Comparison of ENCODE assay signal across 9 cellular contexts in genomic region chr3:184583345-184584000, GRCh38. TPM values are rescaled to one million over a fixed set of nuclear protein-coding genes. Genes with fewer than 3 reads are reported as not detected.
DNase-seq lines count a peak whose midpoint lies in the region; ATAC-seq, FAIRE-seq and TF ChIP-seq lines count a peak whose summit lies in the region.
"Had no signal": no experiment of that assay in that cellular context is flagged by ENCODE, and none has a peak within 500 bp of the region (broad histone marks: within the 10 kb centered on the region; RNA-seq: fewer than 3 reads in every experiment).

No MANE protein-coding gene starts in this region.

- TF ChIP-seq EP300 in transverse colon (IDR thresholded peaks at IDR 0.05; ENCODE audit: low read depth), result no peak

- TF ChIP-seq POLR2A in transverse colon (IDR thresholded peaks at IDR 0.05) (no peak), GM12892 (IDR thresholded peaks at IDR 0.05; ENCODE audit: low read depth, low read length) (no peak)

- no peaks in the 10 kb centered on the region for H3K27me3 ChIP-seq in transverse colon
- H3K27me3 ChIP-seq in SJCRH30, result no peaks in the 10 kb centered on the region

- peaks cover 36% of the 10 kb centered on the region for H3K27me3 Mint-ChIP-seq in activated T-cell treated with anti-CD3 and anti-CD28 coated beads, Interleukin-2, amount 50 U/mL, for 4 hours (ENCODE audit: low read depth)
- peaks cover 17% of the 10 kb centered on the region for H3K27me3 Mint-ChIP-seq in endothelial cell (ENCODE audit: unreplicated experiment)
- no peaks in the 10 kb centered on the region for H3K27me3 Mint-ChIP-seq in mesothelial cell of epicardium (ENCODE audit: low read depth)

- H3K27ac ChIP-seq in transverse colon (peak overlapping the region; percentile 65 to 76 (median 72)), SJCRH30 (no peak overlapping the region)

- peak overlapping the region; percentile 49 for H3K4me3 Mint-ChIP-seq in activated T-cell treated with anti-CD3 and anti-CD28 coated beads, Interleukin-2, amount 50 U/mL, for 4 hours
- H3K4me3 Mint-ChIP-seq in endothelial cell (ENCODE audit: unreplicated experiment), result peak overlapping the region; percentile 88
- H3K4me3 Mint-ChIP-seq in mesothelial cell of epicardium, result peak overlapping the region; percentile 55

- TF ChIP-seq CTCF in endothelial cell (IDR thresholded peaks at IDR 0.05; ENCODE audit: unreplicated experiment) (no peak), mesothelial cell of epicardium (IDR thresholded peaks at IDR 0.05; ENCODE audit: unreplicated experiment) (no peak), transverse colon (IDR thresholded peaks at IDR 0.05) (no peak)

- peak; percentile 61 to 68 for ATAC-seq in activated T-cell treated with anti-CD3 and anti-CD28 coated beads, Interleukin-2, amount 50 U/mL, for 4 hours

- H3K36me3 ChIP-seq in transverse colon (no peaks in the 10 kb centered on the region), SJCRH30 (peaks cover 25% of the 10 kb centered on the region)

- no peaks in the 10 kb centered on the region for H3K36me3 Mint-ChIP-seq in activated T-cell treated with anti-CD3 and anti-CD28 coated beads, Interleukin-2, amount 50 U/mL, for 4 hours (ENCODE audit: insufficient read depth)
- H3K36me3 Mint-ChIP-seq in endothelial cell (ENCODE audit: low read depth, unreplicated experiment) (peaks cover 11% of the 10 kb centered on the region), mesothelial cell of epicardium (peaks cover 16% of the 10 kb centered on the region)

- DNase-seq in activated T-cell treated with anti-CD3 and anti-CD28 coated beads, Interleukin-2, amount 50 U/mL, for 4 hours, result no peak
- DNase-seq in activated T-cell treated with anti-CD3 and anti-CD28 coated beads, Interleukin-2, amount 50 U/mL, for 48 hours, result no peak
- DNase-seq in endothelial cell (ENCODE audit: low spot score) (peak; percentile 35), mesothelial cell of epicardium (ENCODE audit: low spot score in 2 of 2, unreplicated experiment in 2 of 2) (peak in 1 of 2 experiments; percentile 57), transverse colon (no peak), SJCRH30 (no peak), GM12892 (ENCODE audit: insufficient read length) (no peak)
- DNase-seq in activated CD4-positive, CD25-positive, alpha-beta regulatory T cell treated with anti-CD3 and anti-CD28 coated beads, Interleukin-2, amount 50 U/mL, for 72 hours, result no peak
- DNase-seq: central memory CD4-positive, alpha-beta T cell had no signal

- peak overlapping the region; percentile 38 to 58 (median 45) for H3K4me3 ChIP-seq in transverse colon
- no peak overlapping the region for H3K4me3 ChIP-seq in SJCRH30

- peak overlapping the region; percentile 51 for H3K27ac Mint-ChIP-seq in endothelial cell (ENCODE audit: unreplicated experiment)
- peak overlapping the region; percentile 94 for H3K27ac Mint-ChIP-seq in mesothelial cell of epicardium

- H3K9me3 Mint-ChIP-seq in activated T-cell treated with anti-CD3 and anti-CD28 coated beads, Interleukin-2, amount 50 U/mL, for 4 hours, result no peaks in the 10 kb centered on the region
- no peaks in the 10 kb centered on the region for H3K9me3 Mint-ChIP-seq in endothelial cell (ENCODE audit: unreplicated experiment)
- no peaks in the 10 kb centered on the region for H3K9me3 Mint-ChIP-seq in mesothelial cell of epicardium

- FAIRE-seq in GM12892 (lab: Jason Lieb, UNC), result no peak

- in situ Hi-C loops in transverse colon (cut with MboI; ENCODE audit: low pct_ligation_motif_present in 1 of 4, low pct_unique_long_range_greater_than_20kb in 1 of 4, low sequenced_read_pairs in 3 of 4), result no loop called here

- WGBS in transverse colon (ENCODE audit: low coverage in 1 of 2), 2 donors, result 3% methylated on average over 34 of the region's 73 CpGs; no CpG with 5 or more reads in 1 of the 2 donors

- H3K9me3 ChIP-seq in transverse colon, result no peaks in the 10 kb centered on the region
- no peaks in the 10 kb centered on the region for H3K9me3 ChIP-seq in SJCRH30 (replicated peaks)

- H3K4me1 ChIP-seq in transverse colon, result peaks cover 8 to 37% (median 27%) of the 10 kb centered on the region in 4 donors
- peaks cover 2% of the 10 kb centered on the region for H3K4me1 ChIP-seq in SJCRH30

- H3K4me1 Mint-ChIP-seq in activated T-cell treated with anti-CD3 and anti-CD28 coated beads, Interleukin-2, amount 50 U/mL, for 4 hours (ENCODE audit: low read depth), result peaks cover 8% of the 10 kb centered on the region
- peaks cover 34% of the 10 kb centered on the region for H3K4me1 Mint-ChIP-seq in endothelial cell (ENCODE audit: unreplicated experiment)
- H3K4me1 Mint-ChIP-seq in mesothelial cell of epicardium, result peaks cover 42% of the 10 kb centered on the region

- intact Hi-C loops in transverse colon (cut with DNase I; ENCODE audit: low total_unique reads), result no loop called here

RNA-seq across cellular contexts. Expression of gene EPHB3, which starts 21.9 kb away (rescaled TPM):
- total RNA-seq in activated T-cell treated with anti-CD3 and anti-CD28 coated beads, Interleukin-2, amount 50 U/mL, for 4 hours, result under 1 TPM in 1 of 3 donors, not detected in 2; 0.15 TPM
- total RNA-seq in endothelial cell (ENCODE audit: unreplicated experiment), result 4.3 TPM
- 98.9 to 115 TPM (median 106 TPM) in 3 replicates for total RNA-seq in mesothelial cell of epicardium
- total RNA-seq in transverse colon, result 10 to 100 TPM in 1 of 4 donors, 1 to 10 TPM in 3; 4.1 to 17.7 (median 6.7) TPM
- 16.4 and 16.6 TPM in 2 replicates for total RNA-seq in SJCRH30 (2014; rRNA removed; shearing (Covaris generic))
- polyA plus RNA-seq in GM12892 (2012; ENCODE audit: missing spikeins), result not detected
